ENCODE assay signal across 30 cellular contexts in genomic region chr12:25767613-25768012, GRCh38.
A peak's percentile ranks its signal among the peaks of the same experiment; 100 is the strongest.
DNase-seq lines count a peak whose midpoint lies in the region; ATAC-seq, FAIRE-seq and TF ChIP-seq lines count a peak whose summit lies in the region.
"Had no signal": no experiment of that assay in that cellular context is flagged by ENCODE, and none has a peak within 500 bp of the region (broad histone marks: within the 10 kb centered on the region; RNA-seq: fewer than 3 reads in every experiment).

No MANE protein-coding gene starts in this region.

- no peak for FAIRE-seq in GM12891 (lab: Jason Lieb, UNC)
- FAIRE-seq: GM12892 had no signal

- H3K9me3 ChIP-seq in ascending aorta = no peaks in the 10 kb centered on the region
- H3K9me3 ChIP-seq: BE2C, body of pancreas, HAP-1, lower lobe of right lung, MG63, sigmoid colon, transverse colon had no signal

- H3K79me2 ChIP-seq in ACC112 (ENCODE audit: control insufficient read depth, insufficient read depth, low read length, unreplicated experiment) = no peaks in the 10 kb centered on the region

- H3K4me3 ChIP-seq in ACC112 (ENCODE audit: low read depth, low read length) = no peak overlapping the region
- no peak overlapping the region for H3K4me3 ChIP-seq in astrocyte of the spinal cord (ENCODE audit: low read depth, low read length)
- H3K4me3 ChIP-seq in foreskin fibroblast (ENCODE audit: low read depth in 1 of 2, low read length in 2 of 2) = no peak overlapping the region
- H3K4me3 ChIP-seq in ascending aorta = no peak overlapping the region
- H3K4me3 ChIP-seq: body of pancreas, HAP-1, lower lobe of right lung, MG63, sigmoid colon, transverse colon had no signal

- H3K4me1 ChIP-seq in ACC112 (ENCODE audit: control insufficient read depth, insufficient read depth, low read length, unreplicated experiment) (peaks cover 43% of the 10 kb centered on the region), ascending aorta (no peaks in the 10 kb centered on the region)
- H3K4me1 ChIP-seq: BE2C, body of pancreas, HAP-1, lower lobe of right lung, sigmoid colon had no signal

- 0 out of 2 replicates have a peak overlapping the region, but pooled peaks have one; percentile 8 for H3K27ac ChIP-seq in ACC112 (ENCODE audit: low read depth, low read length)
- no peak overlapping the region for H3K27ac ChIP-seq in ascending aorta
- H3K27ac ChIP-seq: body of pancreas, lower lobe of right lung, RWPE1, sigmoid colon, transverse colon had no signal

- H3K36me3 ChIP-seq in ACC112 (ENCODE audit: insufficient read depth, low read length) (no peaks in the 10 kb centered on the region), ascending aorta (no peaks in the 10 kb centered on the region)
- H3K36me3 ChIP-seq: BE2C, HAP-1, lower lobe of right lung, MG63, sigmoid colon, transverse colon had no signal

- DNase-seq in HFFc6 (peak; percentile 53), astrocyte of the spinal cord (ENCODE audit: low read depth, low spot score) (peak; percentile 48), foreskin fibroblast (peak; percentile 45 to 72), GM12891 (ENCODE audit: insufficient read length, low spot score) (no peak), ascending aorta (ENCODE audit: low spot score in 2 of 2) (no peak), COLO668 (lab: John Stamatoyannopoulos, UW; ENCODE audit: unreplicated experiment) (no peak)
- DNase-seq: 8988T; activated B cell treated with CpG ODN at 0.5 μM for 24 hours; activated CD4-positive, alpha-beta memory T cell treated with anti-CD3 and anti-CD28 coated beads, Interleukin-2, amount 10 ng/mL, durations not matched to agents 7 days and 5 days; activated naive CD8-positive, alpha-beta T cell treated with anti-CD3 and anti-CD28 coated beads, Interleukin-2, amount 10 ng/mL, durations not matched to agents 7 days and 5 days; BE2C; body of pancreas; DMS79; effector memory CD8-positive, alpha-beta T cell; lower lobe of right lung; MG63; NCI-H2081; NCI-H345; NCI-H748 treated with DMSO at 0.1 percent for 48 hours; nephron progenitor cell; sigmoid colon; stimulated activated naive CD8-positive, alpha-beta T cell treated with anti-CD3 and anti-CD28 coated beads, Interleukin-15, amount 100 ng/mL, for 72 hours; transverse colon had no signal

- H3K27me3 ChIP-seq in ACC112 (ENCODE audit: insufficient read depth, low read length) (no peaks in the 10 kb centered on the region), ascending aorta (no peaks in the 10 kb centered on the region)
- H3K27me3 ChIP-seq: BE2C, body of pancreas, MG63, sigmoid colon, transverse colon had no signal

- in situ Hi-C loops in astrocyte of the spinal cord (cut with HindIII; ENCODE audit: low sequenced_read_pairs) = no loop called here

- H2AFZ ChIP-seq in ACC112 (ENCODE audit: low read length, unreplicated experiment) = no peak overlapping the region

- H3K27ac Mint-ChIP-seq in HFFc6 = peak overlapping the region; percentile 15
- H3K27ac Mint-ChIP-seq: activated B cell treated with CpG ODN at 0.5 μM for 24 hours; activated CD4-positive, alpha-beta memory T cell treated with anti-CD3 and anti-CD28 coated beads, Interleukin-2, amount 10 ng/mL, durations not matched to agents 7 days and 5 days; activated naive CD8-positive, alpha-beta T cell treated with anti-CD3 and anti-CD28 coated beads, Interleukin-2, amount 10 ng/mL, durations not matched to agents 7 days and 5 days; effector memory CD8-positive, alpha-beta T cell; nephron progenitor cell; stimulated activated naive CD8-positive, alpha-beta T cell treated with anti-CD3 and anti-CD28 coated beads, Interleukin-15, amount 100 ng/mL, for 72 hours; T-helper 2 cell treated with Interferon-gamma antibody and Interleukin-4, amounts not matched to agents 5 μg/mL and 100 μg/mL, for 36 hours had no signal

- H3K36me3 Mint-ChIP-seq in HFFc6 (ENCODE audit: low read depth) = peaks cover 5% of the 10 kb centered on the region
- H3K36me3 Mint-ChIP-seq: activated naive CD8-positive, alpha-beta T cell treated with anti-CD3 and anti-CD28 coated beads, Interleukin-2, amount 10 ng/mL, durations not matched to agents 7 days and 5 days had no signal

- no peak for TF ChIP-seq CTCF in HFFc6 (IDR thresholded peaks at IDR 0.05)
- no peak for TF ChIP-seq CTCF in astrocyte of the spinal cord (IDR thresholded peaks at IDR 0.05; ENCODE audit: low read depth, low read length)
- TF ChIP-seq CTCF in foreskin fibroblast (IDR thresholded peaks at IDR 0.05; ENCODE audit: low read depth, low read length) = no peak
- TF ChIP-seq CTCF in ascending aorta (IDR thresholded peaks at IDR 0.05) = no peak

- H3K9me3 Mint-ChIP-seq in HFFc6 = no peaks in the 10 kb centered on the region; the same call in 1 of the 2 replicates
- H3K9me3 Mint-ChIP-seq: activated B cell treated with CpG ODN at 0.5 μM for 24 hours; activated CD4-positive, alpha-beta memory T cell treated with anti-CD3 and anti-CD28 coated beads, Interleukin-2, amount 10 ng/mL, durations not matched to agents 7 days and 5 days; effector memory CD8-positive, alpha-beta T cell; nephron progenitor cell; stimulated activated naive CD8-positive, alpha-beta T cell treated with anti-CD3 and anti-CD28 coated beads, Interleukin-15, amount 100 ng/mL, for 72 hours; T-helper 2 cell treated with Interferon-gamma antibody and Interleukin-4, amounts not matched to agents 5 μg/mL and 100 μg/mL, for 36 hours had no signal

- intact Hi-C loops in ascending aorta (cut with DNase I) = no loop called here

- TF ChIP-seq POLR2A in GM12891 (IDR thresholded peaks at IDR 0.05; ENCODE audit: low read depth, low read length) = no peak

- no peaks in the 10 kb centered on the region for H3K27me3 Mint-ChIP-seq in HFFc6 (ENCODE audit: insufficient read depth)
- H3K27me3 Mint-ChIP-seq: activated CD4-positive, alpha-beta memory T cell treated with anti-CD3 and anti-CD28 coated beads, Interleukin-2, amount 10 ng/mL, durations not matched to agents 7 days and 5 days; activated naive CD8-positive, alpha-beta T cell treated with anti-CD3 and anti-CD28 coated beads, Interleukin-2, amount 10 ng/mL, durations not matched to agents 7 days and 5 days; effector memory CD8-positive, alpha-beta T cell; stimulated activated naive CD8-positive, alpha-beta T cell treated with anti-CD3 and anti-CD28 coated beads, Interleukin-15, amount 100 ng/mL, for 72 hours had no signal

- no peak for ATAC-seq in GM19351 (IDR thresholded peaks at IDR 0.05; ENCODE audit: unreplicated experiment)
- ATAC-seq: body of pancreas; effector memory CD8-positive, alpha-beta T cell; esophagus mucosa; lower lobe of right lung; stimulated activated naive CD8-positive, alpha-beta T cell treated with anti-CD3 and anti-CD28 coated beads, Interleukin-15, amount 100 ng/mL, for 72 hours had no signal

- peak overlapping the region; percentile 14; the same call in 1 of the 2 replicates for H3K4me3 Mint-ChIP-seq in HFFc6
- H3K4me3 Mint-ChIP-seq: activated B cell treated with CpG ODN at 0.5 μM for 24 hours; activated CD4-positive, alpha-beta memory T cell treated with anti-CD3 and anti-CD28 coated beads, Interleukin-2, amount 10 ng/mL, durations not matched to agents 7 days and 5 days; activated naive CD8-positive, alpha-beta T cell treated with anti-CD3 and anti-CD28 coated beads, Interleukin-2, amount 10 ng/mL, durations not matched to agents 7 days and 5 days; effector memory CD8-positive, alpha-beta T cell; nephron progenitor cell; stimulated activated naive CD8-positive, alpha-beta T cell treated with anti-CD3 and anti-CD28 coated beads, Interleukin-15, amount 100 ng/mL, for 72 hours; T-helper 2 cell treated with Interferon-gamma antibody and Interleukin-4, amounts not matched to agents 5 μg/mL and 100 μg/mL, for 36 hours had no signal

- peaks cover 69% of the 10 kb centered on the region for H3K4me1 Mint-ChIP-seq in HFFc6 (ENCODE audit: low read depth)
- H3K4me1 Mint-ChIP-seq: activated B cell treated with CpG ODN at 0.5 μM for 24 hours; activated CD4-positive, alpha-beta memory T cell treated with anti-CD3 and anti-CD28 coated beads, Interleukin-2, amount 10 ng/mL, durations not matched to agents 7 days and 5 days; activated naive CD8-positive, alpha-beta T cell treated with anti-CD3 and anti-CD28 coated beads, Interleukin-2, amount 10 ng/mL, durations not matched to agents 7 days and 5 days; nephron progenitor cell; stimulated activated naive CD8-positive, alpha-beta T cell treated with anti-CD3 and anti-CD28 coated beads, Interleukin-15, amount 100 ng/mL, for 72 hours had no signal

TF ChIP-seq in GM12891, 5 proteins besides CTCF, POLR2A, EP300 and RAD21:
- no peak for TF ChIP-seq TAF1 (IDR thresholded peaks at IDR 0.05; ENCODE audit: low read depth, low read length)
- no peak for TF ChIP-seq POLR2AphosphoS5 (IDR thresholded peaks at IDR 0.05; ENCODE audit: low read depth, low read length)
- no peak for TF ChIP-seq POU2F2 (IDR thresholded peaks at IDR 0.05; ENCODE audit: low read depth, low read length)
- no peak for TF ChIP-seq SPI1 (IDR thresholded peaks at IDR 0.05; ENCODE audit: low read depth, low read length)
- no peak for TF ChIP-seq PAX5 (IDR thresholded peaks at IDR 0.05; ENCODE audit: insufficient read depth, low read length, severe bottlenecking)

Comparison
In these comparisons a context has a peak if more than half of its experiments do, and no peak if none do; other contexts are left out.
1. DNase-seq: peak in HFFc6 (single experiment), astrocyte of the spinal cord (single experiment) and foreskin fibroblast (2 of 2); none in GM12891 (single experiment), ascending aorta (0 of 2) and COLO668 (single experiment).